ENCODE assay signal across 1 cellular context in the genomic region with DNA sequence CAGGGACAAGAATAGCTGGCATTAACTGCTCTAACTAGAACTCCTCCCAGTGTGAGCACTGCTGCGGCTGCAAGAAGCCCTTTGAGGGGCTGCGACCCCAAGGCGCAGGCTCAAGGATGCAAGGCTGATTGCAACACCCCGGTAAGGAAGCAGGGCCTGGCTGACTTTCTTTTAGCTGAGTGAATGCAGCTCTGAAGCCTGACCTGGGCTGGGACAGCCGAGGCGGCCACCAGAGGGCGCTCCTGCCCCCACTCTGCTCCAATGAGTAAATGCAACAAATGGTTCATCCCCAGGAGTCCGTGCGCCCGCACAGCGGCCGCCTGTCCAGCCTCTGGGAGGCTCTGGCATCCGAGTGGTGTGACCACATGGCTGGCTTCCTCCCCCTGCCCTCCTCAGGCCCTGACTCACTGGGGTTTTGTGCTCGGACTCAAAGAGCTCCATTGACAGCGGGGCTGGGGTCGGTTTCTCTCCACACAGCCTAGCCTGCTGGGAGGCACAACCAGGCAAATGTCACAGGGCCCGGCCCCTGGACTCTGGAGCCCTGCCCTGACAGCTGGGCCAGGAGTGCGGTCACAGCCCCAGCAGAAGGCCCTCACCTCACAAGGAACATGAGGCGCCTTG.
TF ChIP-seq lines count a peak whose summit lies in the region.

Gene SMIM5 (plus strand): TSS at position 572 of the 621 bp plus-strand sequence. CDS start 6,768 bp downstream, outside the sequence.

TF ChIP-seq in HepG2, 621 proteins besides CTCF, POLR2A, EP300 and RAD21 (continued from another document and continues in another):
- TF ChIP-seq POGZ (CRISPR knock-in tag; IDR thresholded peaks at IDR 0.05) (no peak), PHF20 (CRISPR knock-in tag; IDR thresholded peaks at IDR 0.05) (no peak), ZNF570 (CRISPR knock-in tag; IDR thresholded peaks at IDR 0.05; ENCODE audit: borderline replicate concordance) (no peak), PAXIP1 (CRISPR knock-in tag; conservative IDR thresholded peaks at IDR 0.05) (no peak), CENPT (CRISPR knock-in tag; IDR thresholded peaks at IDR 0.05; ENCODE audit: low read depth) (peak; percentile 40; the same call in 1 of the 2 replicates), CAMTA2 (CRISPR knock-in tag; IDR thresholded peaks at IDR 0.05; ENCODE audit: borderline replicate concordance) (no peak), HBP1 (CRISPR knock-in tag; IDR thresholded peaks at IDR 0.05; ENCODE audit: low read depth) (no peak), HOXA5 (CRISPR knock-in tag; IDR thresholded peaks at IDR 0.05) (no peak), ZNF607 (CRISPR knock-in tag; IDR thresholded peaks at IDR 0.05; ENCODE audit: borderline replicate concordance) (peak; percentile 83), SYNCRIP (IDR thresholded peaks at IDR 0.05; ENCODE audit: insufficient read depth, low read depth, low read length) (no peak), NFIB (CRISPR knock-in tag; IDR thresholded peaks at IDR 0.05; ENCODE audit: borderline replicate concordance) (no peak), HNRNPL (IDR thresholded peaks at IDR 0.05; ENCODE audit: low read depth, low read length) (0 out of 2 replicates have a peak, but pooled peaks have one; percentile 51), ZNF564 (CRISPR knock-in tag; IDR thresholded peaks at IDR 0.05) (no peak), ZBTB1 (CRISPR knock-in tag; IDR thresholded peaks at IDR 0.05; ENCODE audit: borderline replicate concordance) (no peak), CBX1 (IDR thresholded peaks at IDR 0.05; ENCODE audit: low read depth) (no peak), REXO4 (CRISPR knock-in tag; IDR thresholded peaks at IDR 0.05; ENCODE audit: borderline replicate concordance) (no peak), FOXO1 (CRISPR knock-in tag; IDR thresholded peaks at IDR 0.05) (no peak; the same call in 1 of the 2 replicates), MYNN (CRISPR knock-in tag; IDR thresholded peaks at IDR 0.05; ENCODE audit: low read depth) (no peak), NR3C1 (CRISPR knock-in tag; IDR thresholded peaks at IDR 0.05) (no peak), ZC3H4 (CRISPR knock-in tag; IDR thresholded peaks at IDR 0.05; ENCODE audit: borderline replicate concordance) (no peak), E2F1 (CRISPR knock-in tag; IDR thresholded peaks at IDR 0.05) (no peak), KMT2A (CRISPR knock-in tag; IDR thresholded peaks at IDR 0.05) (no peak), KAT2B (IDR thresholded peaks at IDR 0.05; ENCODE audit: borderline replicate concordance, low read depth, low read length) (no peak), POLR2G (IDR thresholded peaks at IDR 0.05; ENCODE audit: low read depth, low read length) (0 out of 2 replicates have a peak, but pooled peaks have one; percentile 6), MED1 (CRISPR knock-in tag; IDR thresholded peaks at IDR 0.05) (no peak), ZNF781 (CRISPR knock-in tag; IDR thresholded peaks at IDR 0.05; ENCODE audit: borderline replicate concordance, not compliant biosample characterization) (no peak), NCOR1 (IDR thresholded peaks at IDR 0.05; ENCODE audit: borderline replicate concordance, low read length) (no peak), SP4 (CRISPR knock-in tag; IDR thresholded peaks at IDR 0.05) (peak; percentile 45; the same call in 1 of the 2 replicates), ZNF709 (CRISPR knock-in tag; IDR thresholded peaks at IDR 0.05) (no peak), CHD2 (IDR thresholded peaks at IDR 0.05; ENCODE audit: low read depth, low read length) (no peak), ZNF678 (CRISPR knock-in tag; IDR thresholded peaks at IDR 0.05) (0 out of 2 replicates have a peak, but pooled peaks have one; percentile 53), ZSCAN31 (CRISPR knock-in tag; IDR thresholded peaks at IDR 0.05; ENCODE audit: low read depth) (no peak), KDM3A (CRISPR knock-in tag; IDR thresholded peaks at IDR 0.05; ENCODE audit: low read depth) (no peak; the same call in 1 of the 2 replicates), IRF9 (CRISPR knock-in tag; IDR thresholded peaks at IDR 0.05; ENCODE audit: borderline replicate concordance) (peak; percentile 49; the same call in 1 of the 2 replicates), ZNF343 (CRISPR knock-in tag; IDR thresholded peaks at IDR 0.05) (no peak), ATF2 (CRISPR knock-in tag; IDR thresholded peaks at IDR 0.05) (no peak), TEAD3 (CRISPR knock-in tag; optimal IDR thresholded peaks at IDR 0.05; ENCODE audit: borderline replicate concordance) (no peak), THAP7 (CRISPR knock-in tag; IDR thresholded peaks at IDR 0.05) (no peak), EZH2 (conservative IDR thresholded peaks at IDR 0.05; ENCODE audit: low read depth, low read length) (no peak), ZZZ3 (CRISPR knock-in tag; IDR thresholded peaks at IDR 0.05; ENCODE audit: borderline replicate concordance) (no peak; the same call in 1 of the 2 replicates), GPBP1L1 (CRISPR knock-in tag; IDR thresholded peaks at IDR 0.05) (no peak), ZNF451 (CRISPR knock-in tag; IDR thresholded peaks at IDR 0.05) (peak; percentile 66), REL (CRISPR knock-in tag; conservative IDR thresholded peaks at IDR 0.05) (no peak), HMG20A (CRISPR knock-in tag; IDR thresholded peaks at IDR 0.05; ENCODE audit: borderline replicate concordance) (no peak), SRSF9 (IDR thresholded peaks at IDR 0.05; ENCODE audit: borderline replicate concordance, insufficient read depth, low read depth, low read length, poor library complexity, severe bottlenecking) (no peak)
- TF ChIP-seq, protein P1, sequence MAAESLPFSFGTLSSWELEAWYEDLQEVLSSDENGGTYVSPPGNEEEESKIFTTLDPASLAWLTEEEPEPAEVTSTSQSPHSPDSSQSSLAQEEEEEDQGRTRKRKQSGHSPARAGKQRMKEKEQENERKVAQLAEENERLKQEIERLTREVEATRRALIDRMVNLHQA (CRISPR knock-in tag; IDR thresholded peaks at IDR 0.05): no peak
- TF ChIP-seq, protein P2, sequence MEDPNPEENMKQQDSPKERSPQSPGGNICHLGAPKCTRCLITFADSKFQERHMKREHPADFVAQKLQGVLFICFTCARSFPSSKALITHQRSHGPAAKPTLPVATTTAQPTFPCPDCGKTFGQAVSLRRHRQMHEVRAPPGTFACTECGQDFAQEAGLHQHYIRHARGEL (CRISPR knock-in tag; IDR thresholded peaks at IDR 0.05): no peak
- TF ChIP-seq, protein P3, sequence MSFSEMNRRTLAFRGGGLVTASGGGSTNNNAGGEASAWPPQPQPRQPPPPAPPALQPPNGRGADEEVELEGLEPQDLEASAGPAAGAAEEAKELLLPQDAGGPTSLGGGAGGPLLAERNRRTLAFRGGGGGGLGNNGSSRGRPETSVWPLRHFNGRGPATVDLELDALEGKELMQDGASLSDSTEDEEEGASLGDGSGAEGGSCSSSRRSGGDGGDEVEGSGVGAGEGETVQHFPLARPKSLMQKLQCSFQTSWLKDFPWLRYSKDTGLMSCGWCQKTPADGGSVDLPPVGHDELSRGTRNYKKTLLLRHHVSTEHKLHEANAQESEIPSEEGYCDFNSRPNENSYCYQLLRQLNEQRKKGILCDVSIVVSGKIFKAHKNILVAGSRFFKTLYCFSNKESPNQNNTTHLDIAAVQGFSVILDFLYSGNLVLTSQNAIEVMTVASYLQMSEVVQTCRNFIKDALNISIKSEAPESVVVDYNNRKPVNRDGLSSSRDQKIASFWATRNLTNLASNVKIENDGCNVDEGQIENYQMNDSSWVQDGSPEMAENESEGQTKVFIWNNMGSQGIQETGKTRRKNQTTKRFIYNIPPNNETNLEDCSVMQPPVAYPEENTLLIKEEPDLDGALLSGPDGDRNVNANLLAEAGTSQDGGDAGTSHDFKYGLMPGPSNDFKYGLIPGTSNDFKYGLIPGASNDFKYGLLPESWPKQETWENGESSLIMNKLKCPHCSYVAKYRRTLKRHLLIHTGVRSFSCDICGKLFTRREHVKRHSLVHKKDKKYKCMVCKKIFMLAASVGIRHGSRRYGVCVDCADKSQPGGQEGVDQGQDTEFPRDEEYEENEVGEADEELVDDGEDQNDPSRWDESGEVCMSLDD (CRISPR knock-in tag; IDR thresholded peaks at IDR 0.05; ENCODE audit: borderline replicate concordance): no peak
- TF ChIP-seq, protein P4, sequence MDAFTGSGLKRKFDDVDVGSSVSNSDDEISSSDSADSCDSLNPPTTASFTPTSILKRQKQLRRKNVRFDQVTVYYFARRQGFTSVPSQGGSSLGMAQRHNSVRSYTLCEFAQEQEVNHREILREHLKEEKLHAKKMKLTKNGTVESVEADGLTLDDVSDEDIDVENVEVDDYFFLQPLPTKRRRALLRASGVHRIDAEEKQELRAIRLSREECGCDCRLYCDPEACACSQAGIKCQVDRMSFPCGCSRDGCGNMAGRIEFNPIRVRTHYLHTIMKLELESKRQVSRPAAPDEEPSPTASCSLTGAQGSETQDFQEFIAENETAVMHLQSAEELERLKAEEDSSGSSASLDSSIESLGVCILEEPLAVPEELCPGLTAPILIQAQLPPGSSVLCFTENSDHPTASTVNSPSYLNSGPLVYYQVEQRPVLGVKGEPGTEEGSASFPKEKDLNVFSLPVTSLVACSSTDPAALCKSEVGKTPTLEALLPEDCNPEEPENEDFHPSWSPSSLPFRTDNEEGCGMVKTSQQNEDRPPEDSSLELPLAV (CRISPR knock-in tag; conservative IDR thresholded peaks at IDR 0.05; ENCODE audit: low read depth): no peak
